In the genomic region with DNA sequence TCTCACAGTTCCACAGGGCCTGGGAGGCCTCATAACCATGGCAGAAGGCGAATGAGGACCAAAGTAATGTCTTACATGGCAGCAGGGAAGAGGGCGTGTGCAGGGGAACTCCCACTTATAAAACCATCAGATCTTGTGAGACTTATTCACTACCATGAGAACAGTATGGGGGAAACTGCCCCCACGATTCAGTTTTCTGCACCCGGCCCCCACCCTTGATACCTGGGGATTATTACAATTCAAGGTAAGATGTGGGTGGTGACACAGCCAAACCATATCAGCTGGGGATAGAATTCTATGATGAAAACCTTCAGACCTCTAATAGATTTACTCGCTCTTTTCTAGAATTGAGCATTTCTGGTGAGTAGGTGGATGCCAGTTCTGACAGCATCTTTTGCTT, we compare ENCODE assay signal across 9 cellular contexts. TPM values are rescaled to one million over a fixed set of nuclear protein-coding genes. Genes with fewer than 3 reads are reported as not detected.
"Had no signal": no experiment of that assay in that cellular context is flagged by ENCODE, and none has a peak within 500 bp of the region (broad histone marks: within the 10 kb centered on the region; RNA-seq: fewer than 3 reads in every experiment).

No MANE protein-coding gene starts in this region.

RNA-seq across cellular contexts. Expression of a gene that starts 6.8 kb away (rescaled TPM):
- total RNA-seq: OCI-LY7, PC-3, PC-9, Right ventricle myocardium inferior, Right ventricle myocardium superior, SJCRH30, SK-MEL-5 had no signal
- polyA plus RNA-seq: SK-N-SH had no signal

RNA-seq across cellular contexts. Expression of a gene that starts 17.7 kb away (rescaled TPM):
- total RNA-seq: OCI-LY7, PC-3, PC-9, SJSA1, SK-MEL-5 had no signal
- polyA plus RNA-seq: SK-N-SH had no signal

RNA-seq across cellular contexts. Expression of a gene that starts 46.4 kb away (rescaled TPM):
- total RNA-seq: OCI-LY7 had no signal
